Comparison of ENCODE assay signal across 8 cellular contexts in the genomic region with DNA sequence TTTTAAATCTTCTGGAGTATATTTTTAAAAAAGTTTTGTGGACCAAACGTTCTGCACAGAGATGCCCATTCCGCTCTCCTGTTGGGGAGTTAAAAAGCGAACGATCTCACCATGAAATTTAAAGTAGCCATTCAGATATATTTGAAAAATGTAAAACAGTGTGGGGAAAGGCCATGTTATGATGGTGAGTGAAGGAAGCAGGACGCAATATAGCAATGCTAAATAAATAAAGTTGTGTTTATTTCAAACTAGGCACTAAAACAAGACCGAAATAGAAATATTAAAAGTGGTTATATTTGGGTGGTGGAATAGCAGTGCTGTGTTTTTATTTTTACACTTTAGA. TPM values are rescaled to one million over a fixed set of nuclear protein-coding genes. Genes with fewer than 3 reads are reported as not detected.
A peak's percentile ranks its signal among the peaks of the same experiment; 100 is the strongest.
DNase-seq lines count a peak whose midpoint lies in the region; TF ChIP-seq lines count a peak whose summit lies in the region.

No MANE protein-coding gene starts in this region.

- H3K79me2 ChIP-seq in OCI-LY3 (ENCODE audit: low read length) = no peaks in the 10 kb centered on the region
- H3K79me2 ChIP-seq in smooth muscle cell (ENCODE audit: low read depth) = no peaks in the 10 kb centered on the region

- no peaks in the 10 kb centered on the region for H3K9me3 Mint-ChIP-seq in MCF 10A (ENCODE audit: unreplicated experiment)

- POLR2A ChIA-PET in MCF 10A (lab: Yijun Ruan, JAX) = interaction anchor here (0.7 to 1.4 kb wide), 2 partner anchors 8 to 30 kb away, joined by 3 read pairs; no protein-coding TSS in a partner anchor

- no peak overlapping the region for H3K27ac Mint-ChIP-seq in MCF 10A (ENCODE audit: low read depth, unreplicated experiment)

- CTCF ChIA-PET in MCF 10A (lab: Yijun Ruan, JAX) = no interaction called here

- intact Hi-C loops in breast epithelium (cut with DNase I; ENCODE audit: low total_unique reads) (no loop called here), MCF 10A (cut with micrococcal nuclease) (no loop called here)

- H3F3A ChIP-seq in smooth muscle cell (ENCODE audit: low read depth) = no peaks in the 10 kb centered on the region

- H3K4me3 ChIP-seq in breast epithelium (peak overlapping the region; percentile 49 to 74 (median 59)), OCI-LY3 (ENCODE audit: low read length) (peak overlapping the region; percentile 88), fibroblast of the aortic adventitia (ENCODE audit: low read depth, low read length) (peak overlapping the region; percentile 68), smooth muscle cell (peak overlapping the region; percentile 61)

- TF ChIP-seq CTCF in breast epithelium (IDR thresholded peaks at IDR 0.05) (no peak), MCF 10A (IDR thresholded peaks at IDR 0.05; ENCODE audit: unreplicated experiment) (no peak), OCI-LY3 (IDR thresholded peaks at IDR 0.05; ENCODE audit: low read depth, low read length) (no peak), fibroblast of the aortic adventitia (IDR thresholded peaks at IDR 0.05; ENCODE audit: insufficient read depth, low read length) (no peak), smooth muscle cell (IDR thresholded peaks at IDR 0.05; ENCODE audit: borderline replicate concordance, insufficient read depth, poor library complexity, severe bottlenecking) (no peak)

- H3K36me3 ChIP-seq in breast epithelium (no peaks in the 10 kb centered on the region), OCI-LY3 (replicated peaks; ENCODE audit: low read depth, low read length) (no peaks in the 10 kb centered on the region), smooth muscle cell (ENCODE audit: low read depth) (no peaks in the 10 kb centered on the region)

- H3K36me3 Mint-ChIP-seq in MCF 10A (ENCODE audit: insufficient read depth, unreplicated experiment) = peaks cover 16% of the 10 kb centered on the region

- H3K4me2 ChIP-seq in OCI-LY3 (ENCODE audit: low read length) (peak overlapping the region; percentile 89), smooth muscle cell (peak overlapping the region; percentile 92)

- H3K27me3 ChIP-seq in breast epithelium = no peaks in the 10 kb centered on the region
- H3K27me3 ChIP-seq in OCI-LY3 (ENCODE audit: low read depth, low read length) = no peaks in the 10 kb centered on the region
- no peaks in the 10 kb centered on the region for H3K27me3 ChIP-seq in smooth muscle cell (ENCODE audit: low read depth)

- peak overlapping the region; percentile 95 for H2AFZ ChIP-seq in OCI-LY3 (ENCODE audit: low read depth, low read length)
- peak overlapping the region; percentile 82 for H2AFZ ChIP-seq in smooth muscle cell (ENCODE audit: low read depth)

- no peaks in the 10 kb centered on the region for H3K27me3 Mint-ChIP-seq in MCF 10A (ENCODE audit: insufficient read depth, unreplicated experiment)

- H3K9ac ChIP-seq in OCI-LY3 (ENCODE audit: low read length) (peak overlapping the region; percentile 91), smooth muscle cell (ENCODE audit: low read depth) (peak overlapping the region; percentile 47)

- TF ChIP-seq POLR2A in breast epithelium (IDR thresholded peaks at IDR 0.05) = no peak

- H3K9me3 ChIP-seq in breast epithelium (no peaks in the 10 kb centered on the region), OCI-LY3 (ENCODE audit: insufficient read depth, low read length) (no peaks in the 10 kb centered on the region), smooth muscle cell (replicated peaks; ENCODE audit: low read depth) (no peaks in the 10 kb centered on the region)

- DNase-seq in breast epithelium (ENCODE audit: low spot score in 2 of 2) = no peak
- DNase-seq in MCF 10A (ENCODE audit: unreplicated experiment) = no peak
- DNase-seq in fibroblast of the aortic adventitia (ENCODE audit: low read depth) = no peak
- no peak for DNase-seq in smooth muscle cell (lab: John Stamatoyannopoulos, UW; ENCODE audit: unreplicated experiment)
- DNase-seq in NCI-H774 (lab: John Stamatoyannopoulos, UW) = no peak
- no peak for DNase-seq in OCI-M2 (lab: John Stamatoyannopoulos, UW; ENCODE audit: unreplicated experiment)
- DNase-seq in NCI-H2196 (lab: John Stamatoyannopoulos, UW; ENCODE audit: unreplicated experiment) = no peak

- H3K4me1 ChIP-seq in breast epithelium (peaks cover 0 to 2% of the 10 kb centered on the region in 2 donors), OCI-LY3 (ENCODE audit: low read length) (peaks cover 4% of the 10 kb centered on the region), smooth muscle cell (ENCODE audit: low read depth) (no peaks in the 10 kb centered on the region)

- peaks cover 4% of the 10 kb centered on the region for H3K4me1 Mint-ChIP-seq in MCF 10A (ENCODE audit: insufficient read depth, unreplicated experiment)

- H4K20me1 ChIP-seq in OCI-LY3 (ENCODE audit: insufficient read depth, low read length) (no peaks in the 10 kb centered on the region), smooth muscle cell (ENCODE audit: low read depth) (no peaks in the 10 kb centered on the region)

- BruUV-seq in MCF 10A (replicated peaks; lab: Mats Ljungman, UMichigan) = no TSS peak

- H3K27ac ChIP-seq in breast epithelium (peak overlapping the region in 1 of 2 donors; percentile 66), OCI-LY3 (ENCODE audit: low read length) (peak overlapping the region; percentile 58), smooth muscle cell (ENCODE audit: low read depth) (peak overlapping the region; percentile 23)

- WGBS in smooth muscle cell (ENCODE audit: low lambda C conversion rate) = 16% methylated on average over 6 of the region's 6 CpGs

- H3K4me3 Mint-ChIP-seq in MCF 10A (ENCODE audit: unreplicated experiment) = no peak overlapping the region

RNA-seq across cellular contexts. Expression of gene CCDC13, which starts 0.3 kb away (rescaled TPM):
- total RNA-seq in breast epithelium (1 to 10 TPM; 2.3 to 2.9 (median 2.9) TPM), MCF 10A (2022) (1.1 and 1.3 TPM in 2 replicates), fibroblast of the aortic adventitia (ENCODE audit: low replicate concordance) (0.27 and 8.6 TPM in 2 replicates), smooth muscle cell (not detected in 2 replicates)
- polyA plus RNA-seq in smooth muscle cell = 0.48 TPM in 1 of 2 replicates, not detected in the other

RNA-seq across cellular contexts. Expression of gene HIGD1A, which starts 30.9 kb away (rescaled TPM):
- total RNA-seq in breast epithelium = 100 to 1,000 TPM; 131 to 185 (median 148) TPM
- total RNA-seq in MCF 10A (2022) = 140 and 161 TPM in 2 replicates
- total RNA-seq in fibroblast of the aortic adventitia (ENCODE audit: low replicate concordance) = 75.1 and 163 TPM in 2 replicates
- 322 and 339 TPM in 2 replicates for total RNA-seq in smooth muscle cell
- 159 and 297 TPM in 2 replicates for polyA plus RNA-seq in smooth muscle cell

RNA-seq across cellular contexts. Expression of gene ACKR2, which starts 35.9 kb away (rescaled TPM):
- total RNA-seq in breast epithelium = 10 to 100 TPM in 1 of 3 donors, 1 to 10 TPM in 2; 1.8 to 15.8 (median 6.9) TPM
- total RNA-seq in MCF 10A (2022) = 0.42 and 0.61 TPM in 2 replicates
- total RNA-seq in fibroblast of the aortic adventitia (ENCODE audit: low replicate concordance) = under 0.01 and 0.41 TPM in 2 replicates
- 5.6 and 17.2 TPM in 2 replicates for total RNA-seq in smooth muscle cell
- 1.1 and 7.0 TPM in 2 replicates for polyA plus RNA-seq in smooth muscle cell
